Comparison of ENCODE assay signal across 1 cellular context in the genomic region with DNA sequence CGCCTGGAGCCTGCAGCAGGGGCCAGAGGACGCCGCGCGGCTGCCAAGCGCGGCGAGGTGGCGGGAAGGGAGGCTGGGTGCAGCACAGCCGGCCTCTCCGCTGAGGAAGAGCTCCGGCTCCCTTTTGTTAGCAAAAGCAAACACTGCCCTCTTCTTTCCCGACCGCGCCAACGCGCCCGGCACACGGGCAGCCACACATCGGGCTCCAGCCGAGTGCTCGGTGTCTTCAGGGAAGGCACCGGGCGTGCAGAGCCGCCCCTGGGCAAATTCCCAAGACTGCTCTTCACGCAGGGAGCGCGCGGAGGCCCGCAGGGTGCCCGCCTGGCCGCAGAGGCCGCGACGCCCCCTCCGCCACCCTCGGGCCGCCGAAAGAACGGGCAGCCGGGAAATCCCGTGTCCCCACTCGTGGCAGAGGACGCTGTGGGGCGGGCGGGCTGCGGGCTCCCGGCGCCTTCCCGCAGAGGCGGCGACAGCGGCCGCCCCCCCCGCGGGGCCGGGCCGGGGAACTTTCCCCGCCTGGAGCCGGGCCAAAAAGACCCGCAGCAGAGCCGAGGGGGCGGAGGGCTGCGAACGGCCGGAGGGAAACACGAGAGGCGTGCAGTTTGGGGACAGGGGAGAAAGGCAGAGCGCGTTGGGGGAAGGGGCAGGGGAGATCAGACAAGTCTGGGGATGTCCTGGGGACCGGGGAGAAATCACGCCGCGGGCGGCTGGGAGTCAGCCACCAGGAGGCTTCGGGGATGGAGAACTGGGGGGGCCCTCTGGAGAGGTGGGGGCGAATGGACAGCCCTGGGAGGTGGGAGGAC.
TF ChIP-seq lines count a peak whose summit lies in the region.

No MANE protein-coding gene starts in this region.

TF ChIP-seq in HepG2, 621 proteins besides CTCF, POLR2A, EP300 and RAD21 (continued from another document and continues in another):
- TF ChIP-seq, protein P1, sequence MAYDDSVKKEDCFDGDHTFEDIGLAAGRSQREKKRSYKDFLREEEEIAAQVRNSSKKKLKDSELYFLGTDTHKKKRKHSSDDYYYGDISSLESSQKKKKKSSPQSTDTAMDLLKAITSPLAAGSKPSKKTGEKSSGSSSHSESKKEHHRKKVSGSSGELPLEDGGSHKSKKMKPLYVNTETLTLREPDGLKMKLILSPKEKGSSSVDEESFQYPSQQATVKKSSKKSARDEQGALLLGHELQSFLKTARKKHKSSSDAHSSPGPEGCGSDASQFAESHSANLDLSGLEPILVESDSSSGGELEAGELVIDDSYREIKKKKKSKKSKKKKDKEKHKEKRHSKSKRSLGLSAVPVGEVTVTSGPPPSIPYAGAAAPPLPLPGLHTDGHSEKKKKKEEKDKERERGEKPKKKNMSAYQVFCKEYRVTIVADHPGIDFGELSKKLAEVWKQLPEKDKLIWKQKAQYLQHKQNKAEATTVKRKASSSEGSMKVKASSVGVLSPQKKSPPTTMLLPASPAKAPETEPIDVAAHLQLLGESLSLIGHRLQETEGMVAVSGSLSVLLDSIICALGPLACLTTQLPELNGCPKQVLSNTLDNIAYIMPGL (CRISPR knock-in tag; IDR thresholded peaks at IDR 0.05; ENCODE audit: borderline replicate concordance in 1 of 2, low read depth in 1 of 2), result peak in 1 of 2 experiments; percentile 89; a peak in 2 of 4 replicates
- no peak for TF ChIP-seq PHB2 (IDR thresholded peaks at IDR 0.05; ENCODE audit: partially characterized antibody)
- TF ChIP-seq ZIK1 (CRISPR knock-in tag; IDR thresholded peaks at IDR 0.05; ENCODE audit: borderline replicate concordance, low read depth), result no peak; the same call in 1 of the 2 replicates
- peak; percentile 56; the same call in 1 of the 2 replicates for TF ChIP-seq ZNF782 (CRISPR knock-in tag; IDR thresholded peaks at IDR 0.05; ENCODE audit: borderline replicate concordance)
- TF ChIP-seq HES4 (CRISPR knock-in tag; IDR thresholded peaks at IDR 0.05; ENCODE audit: borderline replicate concordance), result no peak; the same call in 1 of the 2 replicates
- no peak for TF ChIP-seq KLF12 (CRISPR knock-in tag; IDR thresholded peaks at IDR 0.05; ENCODE audit: borderline replicate concordance)
- no peak for TF ChIP-seq SUZ12 (IDR thresholded peaks at IDR 0.05; ENCODE audit: low read depth, low read length)
- no peak for TF ChIP-seq ZNF274 (CRISPR knock-in tag; IDR thresholded peaks at IDR 0.05)
- TF ChIP-seq PTBP1 (IDR thresholded peaks at IDR 0.05; ENCODE audit: low read depth, low read length, poor library complexity, severe bottlenecking), result no peak
- TF ChIP-seq U2AF1 (optimal IDR thresholded peaks at IDR 0.05; ENCODE audit: low read depth, low read length), result no peak
- TF ChIP-seq XRCC5 (optimal IDR thresholded peaks at IDR 0.05; ENCODE audit: low read length), result peak; percentile 23
- TF ChIP-seq, protein P2, sequence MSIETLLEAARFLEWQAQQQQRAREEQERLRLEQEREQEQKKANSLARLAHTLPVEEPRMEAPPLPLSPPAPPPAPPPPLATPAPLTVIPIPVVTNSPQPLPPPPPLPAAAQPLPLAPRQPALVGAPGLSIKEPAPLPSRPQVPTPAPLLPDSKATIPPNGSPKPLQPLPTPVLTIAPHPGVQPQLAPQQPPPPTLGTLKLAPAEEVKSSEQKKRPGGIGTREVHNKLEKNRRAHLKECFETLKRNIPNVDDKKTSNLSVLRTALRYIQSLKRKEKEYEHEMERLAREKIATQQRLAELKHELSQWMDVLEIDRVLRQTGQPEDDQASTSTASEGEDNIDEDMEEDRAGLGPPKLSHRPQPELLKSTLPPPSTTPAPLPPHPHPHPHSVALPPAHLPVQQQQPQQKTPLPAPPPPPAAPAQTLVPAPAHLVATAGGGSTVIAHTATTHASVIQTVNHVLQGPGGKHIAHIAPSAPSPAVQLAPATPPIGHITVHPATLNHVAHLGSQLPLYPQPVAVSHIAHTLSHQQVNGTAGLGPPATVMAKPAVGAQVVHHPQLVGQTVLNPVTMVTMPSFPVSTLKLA (IDR thresholded peaks at IDR 0.05), result no peak
- TF ChIP-seq MAF1 (CRISPR knock-in tag; IDR thresholded peaks at IDR 0.05; ENCODE audit: borderline replicate concordance), result no peak
- no peak for TF ChIP-seq RFXANK (CRISPR knock-in tag; IDR thresholded peaks at IDR 0.05)
- 0 out of 2 replicates have a peak, but pooled peaks have one; percentile 25 for TF ChIP-seq HOXD1 (CRISPR knock-in tag; IDR thresholded peaks at IDR 0.05)
- TF ChIP-seq, protein P3, sequence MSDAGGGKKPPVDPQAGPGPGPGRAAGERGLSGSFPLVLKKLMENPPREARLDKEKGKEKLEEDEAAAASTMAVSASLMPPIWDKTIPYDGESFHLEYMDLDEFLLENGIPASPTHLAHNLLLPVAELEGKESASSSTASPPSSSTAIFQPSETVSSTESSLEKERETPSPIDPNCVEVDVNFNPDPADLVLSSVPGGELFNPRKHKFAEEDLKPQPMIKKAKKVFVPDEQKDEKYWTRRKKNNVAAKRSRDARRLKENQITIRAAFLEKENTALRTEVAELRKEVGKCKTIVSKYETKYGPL (CRISPR knock-in tag; IDR thresholded peaks at IDR 0.05), result no peak
- no peak for TF ChIP-seq FOXA1 (IDR thresholded peaks at IDR 0.05)
- no peak for TF ChIP-seq FOXA1 (CRISPR knock-in tag; IDR thresholded peaks at IDR 0.05)
- TF ChIP-seq, protein P4, sequence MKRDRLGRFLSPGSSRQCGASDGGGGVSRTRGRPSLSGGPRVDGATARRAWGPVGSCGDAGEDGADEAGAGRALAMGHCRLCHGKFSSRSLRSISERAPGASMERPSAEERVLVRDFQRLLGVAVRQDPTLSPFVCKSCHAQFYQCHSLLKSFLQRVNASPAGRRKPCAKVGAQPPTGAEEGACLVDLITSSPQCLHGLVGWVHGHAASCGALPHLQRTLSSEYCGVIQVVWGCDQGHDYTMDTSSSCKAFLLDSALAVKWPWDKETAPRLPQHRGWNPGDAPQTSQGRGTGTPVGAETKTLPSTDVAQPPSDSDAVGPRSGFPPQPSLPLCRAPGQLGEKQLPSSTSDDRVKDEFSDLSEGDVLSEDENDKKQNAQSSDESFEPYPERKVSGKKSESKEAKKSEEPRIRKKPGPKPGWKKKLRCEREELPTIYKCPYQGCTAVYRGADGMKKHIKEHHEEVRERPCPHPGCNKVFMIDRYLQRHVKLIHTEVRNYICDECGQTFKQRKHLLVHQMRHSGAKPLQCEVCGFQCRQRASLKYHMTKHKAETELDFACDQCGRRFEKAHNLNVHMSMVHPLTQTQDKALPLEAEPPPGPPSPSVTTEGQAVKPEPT (CRISPR knock-in tag; IDR thresholded peaks at IDR 0.05; ENCODE audit: low read depth), result no peak
- no peak for TF ChIP-seq TRIM24 (CRISPR knock-in tag; IDR thresholded peaks at IDR 0.05)
- no peak for TF ChIP-seq KDM5A (IDR thresholded peaks at IDR 0.05; ENCODE audit: borderline replicate concordance, low read length)
- TF ChIP-seq, protein P5, sequence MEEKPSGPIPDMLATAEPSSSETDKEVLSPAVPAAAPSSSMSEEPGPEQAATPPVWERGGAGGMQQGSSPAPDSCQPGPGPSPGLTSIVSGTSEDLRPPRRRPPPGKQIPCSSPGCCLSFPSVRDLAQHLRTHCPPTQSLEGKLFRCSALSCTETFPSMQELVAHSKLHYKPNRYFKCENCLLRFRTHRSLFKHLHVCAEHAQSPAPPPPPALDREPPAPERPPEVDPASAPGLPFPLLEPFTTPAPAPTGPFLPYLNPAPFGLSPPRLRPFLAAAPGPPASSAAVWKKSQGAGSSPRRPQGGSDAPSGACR (CRISPR knock-in tag; IDR thresholded peaks at IDR 0.05), result no peak
- TF ChIP-seq, protein P6, sequence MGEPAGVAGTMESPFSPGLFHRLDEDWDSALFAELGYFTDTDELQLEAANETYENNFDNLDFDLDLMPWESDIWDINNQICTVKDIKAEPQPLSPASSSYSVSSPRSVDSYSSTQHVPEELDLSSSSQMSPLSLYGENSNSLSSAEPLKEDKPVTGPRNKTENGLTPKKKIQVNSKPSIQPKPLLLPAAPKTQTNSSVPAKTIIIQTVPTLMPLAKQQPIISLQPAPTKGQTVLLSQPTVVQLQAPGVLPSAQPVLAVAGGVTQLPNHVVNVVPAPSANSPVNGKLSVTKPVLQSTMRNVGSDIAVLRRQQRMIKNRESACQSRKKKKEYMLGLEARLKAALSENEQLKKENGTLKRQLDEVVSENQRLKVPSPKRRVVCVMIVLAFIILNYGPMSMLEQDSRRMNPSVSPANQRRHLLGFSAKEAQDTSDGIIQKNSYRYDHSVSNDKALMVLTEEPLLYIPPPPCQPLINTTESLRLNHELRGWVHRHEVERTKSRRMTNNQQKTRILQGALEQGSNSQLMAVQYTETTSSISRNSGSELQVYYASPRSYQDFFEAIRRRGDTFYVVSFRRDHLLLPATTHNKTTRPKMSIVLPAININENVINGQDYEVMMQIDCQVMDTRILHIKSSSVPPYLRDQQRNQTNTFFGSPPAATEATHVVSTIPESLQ (CRISPR knock-in tag; conservative IDR thresholded peaks at IDR 0.05), result no peak
- TF ChIP-seq, protein P7, sequence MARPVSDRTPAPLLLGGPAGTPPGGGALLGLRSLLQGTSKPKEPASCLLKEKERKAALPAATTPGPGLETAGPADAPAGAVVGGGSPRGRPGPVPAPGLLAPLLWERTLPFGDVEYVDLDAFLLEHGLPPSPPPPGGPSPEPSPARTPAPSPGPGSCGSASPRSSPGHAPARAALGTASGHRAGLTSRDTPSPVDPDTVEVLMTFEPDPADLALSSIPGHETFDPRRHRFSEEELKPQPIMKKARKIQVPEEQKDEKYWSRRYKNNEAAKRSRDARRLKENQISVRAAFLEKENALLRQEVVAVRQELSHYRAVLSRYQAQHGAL (CRISPR knock-in tag; IDR thresholded peaks at IDR 0.05; ENCODE audit: not compliant biosample characterization), result no peak
- TF ChIP-seq, protein P8, sequence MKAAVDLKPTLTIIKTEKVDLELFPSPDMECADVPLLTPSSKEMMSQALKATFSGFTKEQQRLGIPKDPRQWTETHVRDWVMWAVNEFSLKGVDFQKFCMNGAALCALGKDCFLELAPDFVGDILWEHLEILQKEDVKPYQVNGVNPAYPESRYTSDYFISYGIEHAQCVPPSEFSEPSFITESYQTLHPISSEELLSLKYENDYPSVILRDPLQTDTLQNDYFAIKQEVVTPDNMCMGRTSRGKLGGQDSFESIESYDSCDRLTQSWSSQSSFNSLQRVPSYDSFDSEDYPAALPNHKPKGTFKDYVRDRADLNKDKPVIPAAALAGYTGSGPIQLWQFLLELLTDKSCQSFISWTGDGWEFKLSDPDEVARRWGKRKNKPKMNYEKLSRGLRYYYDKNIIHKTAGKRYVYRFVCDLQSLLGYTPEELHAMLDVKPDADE (CRISPR knock-in tag; IDR thresholded peaks at IDR 0.05), result no peak
- TF ChIP-seq EHMT2 (IDR thresholded peaks at IDR 0.05; ENCODE audit: borderline replicate concordance, low read depth, low read length), result no peak
- no peak for TF ChIP-seq ZNF614 (CRISPR knock-in tag; IDR thresholded peaks at IDR 0.05; ENCODE audit: borderline replicate concordance)
- TF ChIP-seq RARA (CRISPR knock-in tag; IDR thresholded peaks at IDR 0.05), result no peak
- TF ChIP-seq ZSCAN29 (CRISPR knock-in tag; conservative IDR thresholded peaks at IDR 0.05), result no peak
- TF ChIP-seq ZBTB3 (CRISPR knock-in tag; IDR thresholded peaks at IDR 0.05; ENCODE audit: borderline replicate concordance, low read depth), result no peak
- no peak; the same call in 1 of the 2 replicates for TF ChIP-seq ZNF253 (CRISPR knock-in tag; IDR thresholded peaks at IDR 0.05; ENCODE audit: borderline replicate concordance)
- TF ChIP-seq NFRKB (IDR thresholded peaks at IDR 0.05), result no peak
- TF ChIP-seq SP140L (CRISPR knock-in tag; IDR thresholded peaks at IDR 0.05; ENCODE audit: borderline replicate concordance), result no peak
- TF ChIP-seq HMGA1 (CRISPR knock-in tag; conservative IDR thresholded peaks at IDR 0.05), result no peak
- TF ChIP-seq ZSCAN12 (CRISPR knock-in tag; IDR thresholded peaks at IDR 0.05), result no peak
- no peak for TF ChIP-seq MLLT10 (CRISPR knock-in tag; IDR thresholded peaks at IDR 0.05)
- TF ChIP-seq TBX3 (IDR thresholded peaks at IDR 0.05; ENCODE audit: borderline replicate concordance), result no peak
- TF ChIP-seq ZNF777 (CRISPR knock-in tag; IDR thresholded peaks at IDR 0.05), result peak; percentile 47; the same call in 1 of the 2 replicates
- TF ChIP-seq, protein P9, sequence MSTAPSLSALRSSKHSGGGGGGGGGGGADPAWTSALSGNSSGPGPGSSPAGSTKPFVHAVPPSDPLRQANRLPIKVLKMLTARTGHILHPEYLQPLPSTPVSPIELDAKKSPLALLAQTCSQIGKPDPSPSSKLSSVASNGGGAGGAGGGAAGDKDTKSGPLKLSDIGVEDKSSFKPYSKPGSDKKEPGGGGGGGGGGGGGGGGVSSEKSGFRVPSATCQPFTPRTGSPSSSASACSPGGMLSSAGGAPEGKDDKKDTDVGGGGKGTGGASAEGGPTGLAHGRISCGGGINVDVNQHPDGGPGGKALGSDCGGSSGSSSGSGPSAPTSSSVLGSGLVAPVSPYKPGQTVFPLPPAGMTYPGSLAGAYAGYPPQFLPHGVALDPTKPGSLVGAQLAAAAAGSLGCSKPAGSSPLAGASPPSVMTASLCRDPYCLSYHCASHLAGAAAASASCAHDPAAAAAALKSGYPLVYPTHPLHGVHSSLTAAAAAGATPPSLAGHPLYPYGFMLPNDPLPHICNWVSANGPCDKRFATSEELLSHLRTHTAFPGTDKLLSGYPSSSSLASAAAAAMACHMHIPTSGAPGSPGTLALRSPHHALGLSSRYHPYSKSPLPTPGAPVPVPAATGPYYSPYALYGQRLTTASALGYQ (CRISPR knock-in tag; IDR thresholded peaks at IDR 0.05), result no peak
- TF ChIP-seq ZNF616 (CRISPR knock-in tag; IDR thresholded peaks at IDR 0.05; ENCODE audit: low read depth), result no peak
- TF ChIP-seq, protein P10, sequence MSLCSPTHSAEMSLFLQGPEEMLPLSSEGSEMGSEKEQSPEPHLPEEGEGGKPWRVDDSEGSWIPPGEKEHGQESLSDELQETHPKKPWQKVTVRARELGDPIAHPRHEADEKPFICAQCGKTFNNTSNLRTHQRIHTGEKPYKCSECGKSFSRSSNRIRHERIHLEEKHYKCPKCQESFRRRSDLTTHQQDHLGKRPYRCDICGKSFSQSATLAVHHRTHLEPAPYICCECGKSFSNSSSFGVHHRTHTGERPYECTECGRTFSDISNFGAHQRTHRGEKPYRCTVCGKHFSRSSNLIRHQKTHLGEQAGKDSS (CRISPR knock-in tag; IDR thresholded peaks at IDR 0.05; ENCODE audit: borderline replicate concordance, low read depth), result peak; percentile 72; the same call in 1 of the 2 replicates
- no peak for TF ChIP-seq ZNF564 (CRISPR knock-in tag; IDR thresholded peaks at IDR 0.05)
- TF ChIP-seq ZNF841 (CRISPR knock-in tag; IDR thresholded peaks at IDR 0.05; ENCODE audit: borderline replicate concordance), result no peak
- TF ChIP-seq NONO (IDR thresholded peaks at IDR 0.05), result no peak
- TF ChIP-seq NONO (CRISPR knock-in tag; conservative IDR thresholded peaks at IDR 0.05), result 0 out of 2 replicates have a peak, but pooled peaks have one; percentile 2
- TF ChIP-seq, protein P11, sequence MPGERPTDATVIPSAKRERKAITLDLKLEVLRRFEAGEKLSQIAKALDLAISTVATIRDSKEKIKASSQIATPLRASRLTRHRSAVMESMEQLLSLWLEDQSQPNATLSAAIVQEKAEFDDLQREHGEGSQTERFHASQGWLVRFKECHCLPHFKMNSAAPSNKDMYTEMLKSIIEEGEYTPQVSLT (CRISPR knock-in tag; IDR thresholded peaks at IDR 0.05; ENCODE audit: borderline replicate concordance, low read depth), result no peak
- TF ChIP-seq BRCA1 (CRISPR knock-in tag; IDR thresholded peaks at IDR 0.05), result 0 out of 2 replicates have a peak, but pooled peaks have one; percentile 37
- TF ChIP-seq SMARCC2 (IDR thresholded peaks at IDR 0.05), result no peak
- TF ChIP-seq, protein P12, sequence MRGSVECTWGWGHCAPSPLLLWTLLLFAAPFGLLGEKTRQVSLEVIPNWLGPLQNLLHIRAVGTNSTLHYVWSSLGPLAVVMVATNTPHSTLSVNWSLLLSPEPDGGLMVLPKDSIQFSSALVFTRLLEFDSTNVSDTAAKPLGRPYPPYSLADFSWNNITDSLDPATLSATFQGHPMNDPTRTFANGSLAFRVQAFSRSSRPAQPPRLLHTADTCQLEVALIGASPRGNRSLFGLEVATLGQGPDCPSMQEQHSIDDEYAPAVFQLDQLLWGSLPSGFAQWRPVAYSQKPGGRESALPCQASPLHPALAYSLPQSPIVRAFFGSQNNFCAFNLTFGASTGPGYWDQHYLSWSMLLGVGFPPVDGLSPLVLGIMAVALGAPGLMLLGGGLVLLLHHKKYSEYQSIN (CRISPR knock-in tag; IDR thresholded peaks at IDR 0.05; ENCODE audit: borderline replicate concordance), result no peak
